8 cellular contexts compared by ENCODE assay signal in genomic region chr7:50793115-50793946, GRCh38. TPM values are rescaled to one million over a fixed set of nuclear protein-coding genes. Genes with fewer than 3 reads are reported as not detected.
DNase-seq lines count a peak whose midpoint lies in the region; ATAC-seq and TF ChIP-seq lines count a peak whose summit lies in the region.

No MANE protein-coding gene starts in this region.

- intact Hi-C loops in naive thymus-derived CD4-positive, alpha-beta T cell (cut with micrococcal nuclease), result loop anchor here (1.0 to 5.0 kb wide), 5 partner anchors 39 to 701 kb away; partner anchors contain the start of genes FIGNL1 (in 1 of the 2) and ZPBP (in 1 of the 2)

- peak overlapping the region; percentile 50 for H3K4me3 ChIP-seq in fibroblast of mammary gland (ENCODE audit: control insufficient read depth, low read depth, low read length)
- no peak overlapping the region for H3K4me3 ChIP-seq in naive thymus-derived CD4-positive, alpha-beta T cell (ENCODE audit: low read length)

- H3K4me3 Mint-ChIP-seq in naive thymus-derived CD4-positive, alpha-beta T cell, result peak overlapping the region; percentile 52 to 89 (median 77)

- peaks cover 0 to 3% of the 10 kb centered on the region in 2 donors for H3K4me1 ChIP-seq in naive thymus-derived CD4-positive, alpha-beta T cell (ENCODE audit: control insufficient read depth in 2 of 2, insufficient read depth in 2 of 2, low read length in 2 of 2)

- H3K36me3 ChIP-seq in naive thymus-derived CD4-positive, alpha-beta T cell (ENCODE audit: control insufficient read depth in 2 of 3, insufficient read depth in 3 of 3, low read length in 3 of 3), result no peaks in the 10 kb centered on the region

- peak; percentile 68 for ATAC-seq in naive thymus-derived CD4-positive, alpha-beta T cell
- ATAC-seq in HG02642 (IDR thresholded peaks at IDR 0.05; ENCODE audit: poor library complexity, unreplicated experiment), result no peak

- TF ChIP-seq CTCF in fibroblast of mammary gland (conservative IDR thresholded peaks at IDR 0.05; ENCODE audit: control insufficient read depth, insufficient read depth, low read depth, low read length), result no peak

- H3K4me1 Mint-ChIP-seq in naive thymus-derived CD4-positive, alpha-beta T cell, result peaks cover 0 to 37% (median 16%) of the 10 kb centered on the region in 7 donors

- H3K27ac ChIP-seq in naive thymus-derived CD4-positive, alpha-beta T cell (ENCODE audit: low read depth, low read length), result no peak overlapping the region

- no peaks in the 10 kb centered on the region for H3K36me3 Mint-ChIP-seq in naive thymus-derived CD4-positive, alpha-beta T cell

- DNase-seq in ELR (ENCODE audit: low read depth), result peak; percentile 57
- DNase-seq in NCI-H460 (ENCODE audit: extremely low read depth, low read depth), result peak; percentile 32
- peak; percentile 56 for DNase-seq in activated T-cell treated with anti-CD3 and anti-CD28 coated beads, Interleukin-2, amount 50 U/mL, for 1 hour
- peak; percentile 40 for DNase-seq in fibroblast of mammary gland (ENCODE audit: low read depth)
- peak in 8 of 9 donors; percentile 17 to 43 (median 34) for DNase-seq in naive thymus-derived CD4-positive, alpha-beta T cell
- no peak for DNase-seq in Ammon's horn (ENCODE audit: low spot score)
- DNase-seq in activated gamma-delta T cell treated with Interleukin-2 at 50 U/mL for 16 hours, result no peak

- H3K9me3 ChIP-seq in naive thymus-derived CD4-positive, alpha-beta T cell (ENCODE audit: control insufficient read depth in 2 of 3, low read length in 3 of 3), result no peaks in the 10 kb centered on the region

- H3K27ac Mint-ChIP-seq in naive thymus-derived CD4-positive, alpha-beta T cell, result peak overlapping the region in 4 of 9 donors; percentile 6 to 87 (median 48)

- H3K27me3 Mint-ChIP-seq in naive thymus-derived CD4-positive, alpha-beta T cell, result peaks cover 23 to 80% (median 34%) of the 10 kb centered on the region in 5 donors

- peaks cover 0 to 4% of the 10 kb centered on the region in 2 donors for H3K27me3 ChIP-seq in naive thymus-derived CD4-positive, alpha-beta T cell (ENCODE audit: control insufficient read depth in 2 of 2, insufficient read depth in 2 of 2, low read length in 2 of 2)

- H3K9me3 Mint-ChIP-seq in naive thymus-derived CD4-positive, alpha-beta T cell, result peaks cover 0 to 9% (median 4%) of the 10 kb centered on the region in 11 donors

- CTCF ChIA-PET in naive thymus-derived CD4-positive, alpha-beta T cell (lab: Charles Lee), result no interaction called here

- POLR2A ChIA-PET in naive thymus-derived CD4-positive, alpha-beta T cell (lab: Charles Lee), result interaction anchor here (0.6 kb wide), 1 partner anchor 9 kb away, joined by 3 read pairs; no protein-coding TSS in a partner anchor

RNA-seq across cellular contexts. Expression of gene GRB10, which starts 10.6 kb away (rescaled TPM):
- 19.5 and 24.7 TPM in 2 replicates for total RNA-seq in NCI-H460 (2014; rRNA removed; shearing (Covaris generic))
- 11.1 and 12.8 TPM in 2 replicates for polyA plus RNA-seq in NCI-H460 (2014; cell fraction: nucleus; rRNA removed)
- total RNA-seq in naive thymus-derived CD4-positive, alpha-beta T cell, result 10 to 100 TPM in 1 of 5 experiments, 1 to 10 TPM in 4; 3.4 to 10.6 (median 7.2) TPM
- 1 to 10 TPM; 2.6 to 4.7 TPM for polyA plus RNA-seq in naive thymus-derived CD4-positive, alpha-beta T cell

Comparison
In these comparisons a context has a peak if more than half of its experiments do, and no peak if none do; other contexts are left out.
1. DNase-seq: peak in ELR (single experiment), NCI-H460 (single experiment), activated T-cell treated with anti-CD3 and anti-CD28 coated beads, Interleukin-2, amount 50 U/mL, for 1 hour (single experiment), fibroblast of mammary gland (single experiment) and naive thymus-derived CD4-positive, alpha-beta T cell (8 of 9); none in Ammon's horn (single experiment) and activated gamma-delta T cell treated with Interleukin-2 at 50 U/mL for 16 hours (single experiment).